In genomic region chr4:183354213-183354612, GRCh38 we compare ENCODE assay signal across 26 cellular contexts. TPM values are rescaled to one million over a fixed set of nuclear protein-coding genes. Genes with fewer than 3 reads are reported as not detected.
DNase-seq lines count a peak whose midpoint lies in the region; ATAC-seq, FAIRE-seq and TF ChIP-seq lines count a peak whose summit lies in the region.
"Had no signal": no experiment of that assay in that cellular context is flagged by ENCODE, and none has a peak within 500 bp of the region (broad histone marks: within the 10 kb centered on the region; RNA-seq: fewer than 3 reads in every experiment).

No MANE protein-coding gene starts in this region.

- H3K9me3 ChIP-seq in esophagus (ENCODE audit: control insufficient read depth in 2 of 2, insufficient read depth in 1 of 2, low read depth in 1 of 2, low read length in 1 of 2) (peaks cover 0 to 2% of the 10 kb centered on the region in 2 donors), pancreas (no peaks in the 10 kb centered on the region), MM.1S (replicated peaks; ENCODE audit: insufficient read depth, low read length) (no peaks in the 10 kb centered on the region)
- no peaks in the 10 kb centered on the region for H3K9me3 ChIP-seq in effector memory CD4-positive, alpha-beta T cell (ENCODE audit: control insufficient read depth, low read length)
- H3K9me3 ChIP-seq: A549, BLaER1, SJCRH30, suprapubic skin had no signal

- H3F3A ChIP-seq in MM.1S (ENCODE audit: insufficient read depth, low read length) = no peaks in the 10 kb centered on the region

- H3K27ac ChIP-seq in esophagus (ENCODE audit: low read depth in 2 of 2, low read length in 1 of 2) (peak overlapping the region; percentile 28 to 57), pancreas (no peak overlapping the region), MM.1S (ENCODE audit: low read length) (no peak overlapping the region)
- H3K27ac ChIP-seq in effector memory CD4-positive, alpha-beta T cell (ENCODE audit: insufficient read depth, low read length, poor library complexity, severe bottlenecking) = no peak overlapping the region
- H3K27ac ChIP-seq: A549, BLaER1, SJCRH30, suprapubic skin, VCaP had no signal

- DNase-seq in NCI-H2107 treated with DMSO at 0.1 percent for 48 hours (lab: John Stamatoyannopoulos, UW; ENCODE audit: unreplicated experiment) (peak; percentile 4), NCI-H2107 (lab: John Stamatoyannopoulos, UW) (no peak), NCI-H526 (lab: John Stamatoyannopoulos, UW) (peak; percentile 69 to 74), pancreas (no peak), MM.1S (no peak)
- no peak for DNase-seq in effector memory CD4-positive, alpha-beta T cell
- DNase-seq: activated CD4-positive, alpha-beta memory T cell treated with anti-CD3 and anti-CD28 coated beads for 36 hours; activated naive CD4-positive, alpha-beta T cell; amniotic stem cell; KG1; NCI-H1048; NCI-H2227 treated with DMSO at 0.1 percent for 48 hours; retina; SJCRH30 had no signal

- no peak overlapping the region for H3K4me3 ChIP-seq in esophagus (ENCODE audit: low read depth in 1 of 2, low read length in 2 of 2)
- no peak overlapping the region for H3K4me3 ChIP-seq in pancreas
- H3K4me3 ChIP-seq in effector memory CD4-positive, alpha-beta T cell (ENCODE audit: insufficient read depth, low read depth, low read length, poor library complexity, severe bottlenecking) = no peak overlapping the region
- no peak overlapping the region for H3K4me3 ChIP-seq in MM.1S (ENCODE audit: low read length)
- H3K4me3 ChIP-seq: A549, BLaER1, SJCRH30, suprapubic skin had no signal

- H3K9ac ChIP-seq in MM.1S (ENCODE audit: low read length) = no peak overlapping the region
- H3K9ac ChIP-seq: BLaER1 had no signal

- 33 to 43% methylated on average over 9 of the region's 9 CpGs for WGBS in esophagus, 2 donors
- 39 to 41% methylated on average over 9 of the region's 9 CpGs for WGBS in pancreas, 2 donors

- peaks cover 0 to 20% of the 10 kb centered on the region in 2 donors for H3K4me1 ChIP-seq in esophagus (ENCODE audit: control insufficient read depth in 2 of 2, insufficient read depth in 2 of 2, low read length in 1 of 2)
- H3K4me1 ChIP-seq in pancreas = peaks cover 0 to 8% (median 7%) of the 10 kb centered on the region in 3 donors
- no peaks in the 10 kb centered on the region for H3K4me1 ChIP-seq in effector memory CD4-positive, alpha-beta T cell (ENCODE audit: control insufficient read depth, insufficient read depth, low read length, poor library complexity, severe bottlenecking)
- H3K4me1 ChIP-seq in MM.1S (ENCODE audit: low read length) = no peaks in the 10 kb centered on the region
- H3K4me1 ChIP-seq: A549, SJCRH30 had no signal

- no peak for FAIRE-seq in pancreas (lab: Jason Lieb, UNC)
- FAIRE-seq: A549, D721Med, GM12892 had no signal

- H3K4me2 ChIP-seq in MM.1S (ENCODE audit: low read depth, low read length) = no peak overlapping the region
- H3K4me2 ChIP-seq: A549, BLaER1 had no signal

- H3K79me2 ChIP-seq in MM.1S (ENCODE audit: low read length) = no peaks in the 10 kb centered on the region

- no peaks in the 10 kb centered on the region for H3K27me3 ChIP-seq in esophagus (ENCODE audit: control insufficient read depth in 1 of 2, insufficient read depth in 2 of 2, low read length in 2 of 2)
- no peaks in the 10 kb centered on the region for H3K27me3 ChIP-seq in pancreas
- H3K27me3 ChIP-seq in effector memory CD4-positive, alpha-beta T cell (replicated peaks; ENCODE audit: control insufficient read depth, insufficient read depth, low read length, poor library complexity, severe bottlenecking) = no peaks in the 10 kb centered on the region
- H3K27me3 ChIP-seq in MM.1S (replicated peaks; ENCODE audit: insufficient read depth, low read length) = no peaks in the 10 kb centered on the region
- H3K27me3 ChIP-seq: BLaER1, SJCRH30, suprapubic skin had no signal

- intact Hi-C loops in pancreas (cut with DNase I) = no loop called here

- ATAC-seq in pancreas (peak in 3 of 4 donors; percentile 20 to 44 (median 24)), GM21737 (IDR thresholded peaks at IDR 0.05; ENCODE audit: unreplicated experiment) (no peak)

- no peak overlapping the region for H2AFZ ChIP-seq in MM.1S (ENCODE audit: low read length)

- H3K9me2 ChIP-seq in MM.1S (replicated peaks; ENCODE audit: insufficient read depth, low read length) = no peaks in the 10 kb centered on the region

- TF ChIP-seq CTCF in pancreas (IDR thresholded peaks at IDR 0.05) = no peak
- TF ChIP-seq CTCF in MM.1S (IDR thresholded peaks at IDR 0.05; ENCODE audit: low read length) = no peak

- H4K20me1 ChIP-seq in MM.1S (ENCODE audit: insufficient read depth, low read length) = no peaks in the 10 kb centered on the region
- H4K20me1 ChIP-seq: BLaER1 had no signal

- H3K36me3 ChIP-seq in esophagus (ENCODE audit: control insufficient read depth in 2 of 2, insufficient read depth in 2 of 2, low read length in 1 of 2) = no peaks in the 10 kb centered on the region
- H3K36me3 ChIP-seq in pancreas = no peaks in the 10 kb centered on the region
- no peaks in the 10 kb centered on the region for H3K36me3 ChIP-seq in effector memory CD4-positive, alpha-beta T cell (ENCODE audit: control insufficient read depth, insufficient read depth, low read length)
- no peaks in the 10 kb centered on the region for H3K36me3 ChIP-seq in MM.1S (replicated peaks; ENCODE audit: insufficient read depth, low read length)
- H3K36me3 ChIP-seq: BLaER1, SJCRH30, suprapubic skin had no signal

RNA-seq across cellular contexts. Expression of gene CLDN24, which starts 32.0 kb away (rescaled TPM):
- not detected for polyA plus RNA-seq in esophagus
- total RNA-seq in pancreas = not detected
- polyA plus RNA-seq in pancreas = not detected
- total RNA-seq: activated CD4-positive, alpha-beta memory T cell treated with anti-CD3 and anti-CD28 coated beads for 36 hours; cardiac septum; dermis microvascular lymphatic vessel endothelial cell; mucosa of gallbladder; OCI-LY7; SJCRH30; suprapubic skin had no signal
- polyA plus RNA-seq: A549 had no signal

RNA-seq across cellular contexts. Expression of gene CLDN22, which starts 34.1 kb away (rescaled TPM):
- polyA plus RNA-seq in esophagus (under 1 TPM; 0.08 to 0.09 TPM), pancreas (under 1 TPM in 1 of 2 donors, not detected in 1; 0.02 TPM)
- total RNA-seq in pancreas = not detected
- total RNA-seq: activated CD4-positive, alpha-beta memory T cell treated with anti-CD3 and anti-CD28 coated beads for 36 hours; cardiac septum; dermis microvascular lymphatic vessel endothelial cell; mucosa of gallbladder; OCI-LY7; SJCRH30; suprapubic skin had no signal
- polyA plus RNA-seq: A549 had no signal

Comparison
In these comparisons a context has a peak if more than half of its experiments do, and no peak if none do; other contexts are left out.
1. DNase-seq: peak in NCI-H2107 treated with DMSO at 0.1 percent for 48 hours (single experiment) and NCI-H526 (2 of 2); none in NCI-H2107 (single experiment), pancreas (0 of 6), effector memory CD4-positive, alpha-beta T cell (0 of 3) and MM.1S (single experiment).
2. H3K27ac ChIP-seq: peak in esophagus (2 of 2); none in pancreas (0 of 4), effector memory CD4-positive, alpha-beta T cell (single experiment) and MM.1S (single experiment).